In the genomic region with DNA sequence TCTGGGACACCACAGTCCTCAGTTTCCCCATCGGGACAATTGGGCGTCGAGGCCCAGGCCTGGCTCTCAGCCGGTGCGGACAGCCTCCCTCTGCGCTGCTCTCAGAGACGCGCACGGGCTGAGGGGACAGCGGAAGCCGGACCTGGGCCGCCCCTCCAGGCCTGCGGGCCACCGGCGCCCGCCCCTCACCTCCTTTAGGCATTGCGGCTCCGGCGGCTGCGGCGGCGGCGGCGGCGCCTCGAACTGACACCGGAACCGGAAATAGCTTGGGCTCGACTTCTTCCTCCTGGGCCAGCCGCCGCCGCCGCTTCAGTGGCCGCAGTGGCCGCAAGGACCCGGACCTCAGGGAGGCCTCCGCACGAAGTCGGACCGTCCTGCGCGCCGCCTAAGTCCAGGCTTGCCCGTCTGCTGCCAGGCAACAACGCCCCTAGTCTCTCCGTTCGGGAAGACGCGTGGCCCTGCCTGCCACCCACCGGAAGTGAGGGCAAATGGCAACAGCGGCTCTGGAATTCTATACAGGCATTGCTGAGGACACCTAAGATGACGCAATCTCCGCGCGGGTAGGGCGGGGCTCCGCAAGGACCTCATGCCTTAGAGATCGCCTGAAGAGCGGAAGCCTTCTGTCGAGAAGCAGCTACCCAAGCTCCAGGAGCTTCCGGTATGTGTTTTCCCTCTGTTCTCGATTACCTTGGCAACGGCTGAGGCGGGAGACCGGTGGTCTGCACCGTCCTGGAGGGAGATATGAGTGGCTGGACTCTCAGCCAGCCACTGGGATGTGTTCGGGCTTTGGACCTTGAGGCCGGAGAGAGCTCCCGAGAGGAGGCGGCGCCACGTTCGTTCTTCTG, we compare ENCODE assay signal across 1 cellular context.
TF ChIP-seq lines count a peak whose summit lies in the region.

TSS of gene BUD31 (plus strand) at position 623 of the 845 bp plus-strand sequence. CDS start 2,124 bp downstream, outside the sequence.
A gene with protein sequence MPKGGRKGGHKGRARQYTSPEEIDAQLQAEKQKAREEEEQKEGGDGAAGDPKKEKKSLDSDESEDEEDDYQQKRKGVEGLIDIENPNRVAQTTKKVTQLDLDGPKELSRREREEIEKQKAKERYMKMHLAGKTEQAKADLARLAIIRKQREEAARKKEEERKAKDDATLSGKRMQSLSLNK (minus strand): TSS at position 251 of the 845 bp plus-strand sequence. CDS start 49 bp downstream, at position 202.

TF ChIP-seq in K562, 482 proteins besides CTCF, POLR2A, EP300 and RAD21 (continued from another document):
- TF ChIP-seq, protein P1, sequence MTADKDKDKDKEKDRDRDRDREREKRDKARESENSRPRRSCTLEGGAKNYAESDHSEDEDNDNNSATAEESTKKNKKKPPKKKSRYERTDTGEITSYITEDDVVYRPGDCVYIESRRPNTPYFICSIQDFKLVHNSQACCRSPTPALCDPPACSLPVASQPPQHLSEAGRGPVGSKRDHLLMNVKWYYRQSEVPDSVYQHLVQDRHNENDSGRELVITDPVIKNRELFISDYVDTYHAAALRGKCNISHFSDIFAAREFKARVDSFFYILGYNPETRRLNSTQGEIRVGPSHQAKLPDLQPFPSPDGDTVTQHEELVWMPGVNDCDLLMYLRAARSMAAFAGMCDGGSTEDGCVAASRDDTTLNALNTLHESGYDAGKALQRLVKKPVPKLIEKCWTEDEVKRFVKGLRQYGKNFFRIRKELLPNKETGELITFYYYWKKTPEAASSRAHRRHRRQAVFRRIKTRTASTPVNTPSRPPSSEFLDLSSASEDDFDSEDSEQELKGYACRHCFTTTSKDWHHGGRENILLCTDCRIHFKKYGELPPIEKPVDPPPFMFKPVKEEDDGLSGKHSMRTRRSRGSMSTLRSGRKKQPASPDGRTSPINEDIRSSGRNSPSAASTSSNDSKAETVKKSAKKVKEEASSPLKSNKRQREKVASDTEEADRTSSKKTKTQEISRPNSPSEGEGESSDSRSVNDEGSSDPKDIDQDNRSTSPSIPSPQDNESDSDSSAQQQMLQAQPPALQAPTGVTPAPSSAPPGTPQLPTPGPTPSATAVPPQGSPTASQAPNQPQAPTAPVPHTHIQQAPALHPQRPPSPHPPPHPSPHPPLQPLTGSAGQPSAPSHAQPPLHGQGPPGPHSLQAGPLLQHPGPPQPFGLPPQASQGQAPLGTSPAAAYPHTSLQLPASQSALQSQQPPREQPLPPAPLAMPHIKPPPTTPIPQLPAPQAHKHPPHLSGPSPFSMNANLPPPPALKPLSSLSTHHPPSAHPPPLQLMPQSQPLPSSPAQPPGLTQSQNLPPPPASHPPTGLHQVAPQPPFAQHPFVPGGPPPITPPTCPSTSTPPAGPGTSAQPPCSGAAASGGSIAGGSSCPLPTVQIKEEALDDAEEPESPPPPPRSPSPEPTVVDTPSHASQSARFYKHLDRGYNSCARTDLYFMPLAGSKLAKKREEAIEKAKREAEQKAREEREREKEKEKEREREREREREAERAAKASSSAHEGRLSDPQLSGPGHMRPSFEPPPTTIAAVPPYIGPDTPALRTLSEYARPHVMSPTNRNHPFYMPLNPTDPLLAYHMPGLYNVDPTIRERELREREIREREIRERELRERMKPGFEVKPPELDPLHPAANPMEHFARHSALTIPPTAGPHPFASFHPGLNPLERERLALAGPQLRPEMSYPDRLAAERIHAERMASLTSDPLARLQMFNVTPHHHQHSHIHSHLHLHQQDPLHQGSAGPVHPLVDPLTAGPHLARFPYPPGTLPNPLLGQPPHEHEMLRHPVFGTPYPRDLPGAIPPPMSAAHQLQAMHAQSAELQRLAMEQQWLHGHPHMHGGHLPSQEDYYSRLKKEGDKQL (CRISPR knock-in tag; IDR thresholded peaks at IDR 0.05; ENCODE audit: borderline replicate concordance) = no peak
- TF ChIP-seq MCM5 (IDR thresholded peaks at IDR 0.05; ENCODE audit: low read depth) (no peak), MTA3 (IDR thresholded peaks at IDR 0.05; ENCODE audit: borderline replicate concordance) (peak; percentile 90; the same call in 1 of the 2 replicates), TAF9B (IDR thresholded peaks at IDR 0.05; ENCODE audit: partially characterized antibody) (peak; percentile 88), YY1 (IDR thresholded peaks at IDR 0.05; ENCODE audit: borderline replicate concordance in 1 of 3, control insufficient read depth in 1 of 3, extremely low read depth in 1 of 3, insufficient read depth in 3 of 3, insufficient read length in 1 of 3, insufficient replicate concordance in 2 of 3, low read depth in 1 of 3, low read length in 2 of 3) (peak in 2 of 3 experiments; percentile 46 to 62), KLF1 (tag; IDR thresholded peaks at IDR 0.05) (peak; percentile 92), KAT7 (CRISPR knock-in tag; IDR thresholded peaks at IDR 0.05; ENCODE audit: borderline replicate concordance) (peak; percentile 77; the same call in 1 of the 2 replicates), TGIF2 (CRISPR knock-in tag; IDR thresholded peaks at IDR 0.05) (peak; percentile 73; the same call in 1 of the 2 replicates), MCM2 (IDR thresholded peaks at IDR 0.05; ENCODE audit: low read depth) (no peak), ERF (CRISPR knock-in tag; IDR thresholded peaks at IDR 0.05) (peak; percentile 74), SNIP1 (IDR thresholded peaks at IDR 0.05; ENCODE audit: low read depth) (no peak), JUNB (CRISPR knock-in tag; conservative IDR thresholded peaks at IDR 0.05) (peak; percentile 95), RBBP5 (IDR thresholded peaks at IDR 0.05; ENCODE audit: borderline replicate concordance, insufficient read depth, low read length, poor library complexity, severe bottlenecking) (peak; percentile 90), SMARCC2 (IDR thresholded peaks at IDR 0.05; ENCODE audit: low read depth) (no peak), HNRNPL (IDR thresholded peaks at IDR 0.05; ENCODE audit: low read depth, low read length) (0 out of 2 replicates have a peak, but pooled peaks have one; percentile 35), RUNX1 (IDR thresholded peaks at IDR 0.05; ENCODE audit: low read depth) (0 out of 2 replicates have a peak, but pooled peaks have one; percentile 75), ZBTB1 (CRISPR knock-in tag; IDR thresholded peaks at IDR 0.05; ENCODE audit: borderline replicate concordance, low read depth) (peak; percentile 100), ZNF586 (CRISPR knock-in tag; conservative IDR thresholded peaks at IDR 0.05) (no peak), PTTG1 (tag; IDR thresholded peaks at IDR 0.05; ENCODE audit: low read depth) (no peak), ZFX (CRISPR knock-in tag; IDR thresholded peaks at IDR 0.05) (peak; percentile 89), BACH1 (tag; IDR thresholded peaks at IDR 0.05) (no peak), HNRNPLL (IDR thresholded peaks at IDR 0.05; ENCODE audit: low read depth, low read length, poor library complexity, severe bottlenecking) (peak; percentile 92), CEBPG (CRISPR knock-in tag; IDR thresholded peaks at IDR 0.05) (peak; percentile 100), CEBPG (tag; conservative IDR thresholded peaks at IDR 0.05 in 1 of 2, IDR thresholded peaks at IDR 0.05 in 1 of 2) (peak; percentile 100), MAFK (IDR thresholded peaks at IDR 0.05; ENCODE audit: low read length) (no peak)
- TF ChIP-seq, protein P2, sequence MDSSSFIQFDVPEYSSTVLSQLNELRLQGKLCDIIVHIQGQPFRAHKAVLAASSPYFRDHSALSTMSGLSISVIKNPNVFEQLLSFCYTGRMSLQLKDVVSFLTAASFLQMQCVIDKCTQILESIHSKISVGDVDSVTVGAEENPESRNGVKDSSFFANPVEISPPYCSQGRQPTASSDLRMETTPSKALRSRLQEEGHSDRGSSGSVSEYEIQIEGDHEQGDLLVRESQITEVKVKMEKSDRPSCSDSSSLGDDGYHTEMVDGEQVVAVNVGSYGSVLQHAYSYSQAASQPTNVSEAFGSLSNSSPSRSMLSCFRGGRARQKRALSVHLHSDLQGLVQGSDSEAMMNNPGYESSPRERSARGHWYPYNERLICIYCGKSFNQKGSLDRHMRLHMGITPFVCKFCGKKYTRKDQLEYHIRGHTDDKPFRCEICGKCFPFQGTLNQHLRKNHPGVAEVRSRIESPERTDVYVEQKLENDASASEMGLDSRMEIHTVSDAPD (CRISPR knock-in tag; IDR thresholded peaks at IDR 0.05) = no peak
- TF ChIP-seq, protein P3, sequence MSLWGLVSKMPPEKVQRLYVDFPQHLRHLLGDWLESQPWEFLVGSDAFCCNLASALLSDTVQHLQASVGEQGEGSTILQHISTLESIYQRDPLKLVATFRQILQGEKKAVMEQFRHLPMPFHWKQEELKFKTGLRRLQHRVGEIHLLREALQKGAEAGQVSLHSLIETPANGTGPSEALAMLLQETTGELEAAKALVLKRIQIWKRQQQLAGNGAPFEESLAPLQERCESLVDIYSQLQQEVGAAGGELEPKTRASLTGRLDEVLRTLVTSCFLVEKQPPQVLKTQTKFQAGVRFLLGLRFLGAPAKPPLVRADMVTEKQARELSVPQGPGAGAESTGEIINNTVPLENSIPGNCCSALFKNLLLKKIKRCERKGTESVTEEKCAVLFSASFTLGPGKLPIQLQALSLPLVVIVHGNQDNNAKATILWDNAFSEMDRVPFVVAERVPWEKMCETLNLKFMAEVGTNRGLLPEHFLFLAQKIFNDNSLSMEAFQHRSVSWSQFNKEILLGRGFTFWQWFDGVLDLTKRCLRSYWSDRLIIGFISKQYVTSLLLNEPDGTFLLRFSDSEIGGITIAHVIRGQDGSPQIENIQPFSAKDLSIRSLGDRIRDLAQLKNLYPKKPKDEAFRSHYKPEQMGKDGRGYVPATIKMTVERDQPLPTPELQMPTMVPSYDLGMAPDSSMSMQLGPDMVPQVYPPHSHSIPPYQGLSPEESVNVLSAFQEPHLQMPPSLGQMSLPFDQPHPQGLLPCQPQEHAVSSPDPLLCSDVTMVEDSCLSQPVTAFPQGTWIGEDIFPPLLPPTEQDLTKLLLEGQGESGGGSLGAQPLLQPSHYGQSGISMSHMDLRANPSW (CRISPR knock-in tag; IDR thresholded peaks at IDR 0.05) = peak; percentile 86; the same call in 1 of the 2 replicates
- TF ChIP-seq, protein P4, sequence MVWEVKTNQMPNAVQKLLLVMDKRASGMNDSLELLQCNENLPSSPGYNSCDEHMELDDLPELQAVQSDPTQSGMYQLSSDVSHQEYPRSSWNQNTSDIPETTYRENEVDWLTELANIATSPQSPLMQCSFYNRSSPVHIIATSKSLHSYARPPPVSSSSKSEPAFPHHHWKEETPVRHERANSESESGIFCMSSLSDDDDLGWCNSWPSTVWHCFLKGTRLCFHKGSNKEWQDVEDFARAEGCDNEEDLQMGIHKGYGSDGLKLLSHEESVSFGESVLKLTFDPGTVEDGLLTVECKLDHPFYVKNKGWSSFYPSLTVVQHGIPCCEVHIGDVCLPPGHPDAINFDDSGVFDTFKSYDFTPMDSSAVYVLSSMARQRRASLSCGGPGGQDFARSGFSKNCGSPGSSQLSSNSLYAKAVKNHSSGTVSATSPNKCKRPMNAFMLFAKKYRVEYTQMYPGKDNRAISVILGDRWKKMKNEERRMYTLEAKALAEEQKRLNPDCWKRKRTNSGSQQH (CRISPR knock-in tag; IDR thresholded peaks at IDR 0.05) = no peak
